ENCODE assay signal across 30 cellular contexts in the genomic region with DNA sequence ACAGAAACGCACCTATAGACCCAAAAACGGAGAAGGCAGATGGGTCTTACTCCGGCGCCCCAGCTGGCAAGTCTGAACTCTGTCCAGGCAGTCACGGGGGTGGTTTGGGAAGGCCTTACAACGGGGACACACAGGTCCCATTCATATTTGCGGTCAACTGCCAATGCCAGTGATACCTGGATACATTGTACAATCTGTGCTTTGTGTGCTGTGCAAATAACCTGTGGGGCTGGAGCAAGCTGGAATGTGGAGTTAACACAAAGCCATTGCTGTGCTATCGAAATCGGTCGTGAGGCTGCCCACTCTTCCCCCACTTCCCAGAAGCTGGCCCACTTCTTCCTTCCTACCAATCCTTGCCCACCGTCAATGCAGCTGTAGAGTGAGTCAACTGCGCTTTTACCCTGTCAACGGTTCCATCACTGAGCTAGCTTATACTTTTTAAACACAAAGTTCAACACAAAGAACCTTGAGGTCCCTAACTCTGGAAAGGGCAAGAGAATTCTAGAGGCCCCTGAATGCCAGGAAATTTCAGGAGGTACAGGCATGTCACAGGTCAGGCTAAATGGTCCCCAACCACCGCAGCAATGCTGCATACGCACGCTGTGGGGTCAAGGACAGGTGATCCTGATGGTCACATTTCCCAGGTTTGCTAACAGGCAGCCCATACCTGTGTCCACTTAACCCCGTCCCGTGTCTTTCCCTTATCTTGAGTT.
A peak's percentile ranks its signal among the peaks of the same experiment; 100 is the strongest.
DNase-seq lines count a peak whose midpoint lies in the region; ATAC-seq, FAIRE-seq and TF ChIP-seq lines count a peak whose summit lies in the region.
"Had no signal": no experiment of that assay in that cellular context is flagged by ENCODE, and none has a peak within 500 bp of the region (broad histone marks: within the 10 kb centered on the region; RNA-seq: fewer than 3 reads in every experiment).

No MANE protein-coding gene starts in this region.

- no peak overlapping the region for H3K4me3 Mint-ChIP-seq in type B pancreatic cell
- H3K4me3 Mint-ChIP-seq: activated CD8-positive, alpha-beta T cell treated with anti-CD3 and anti-CD28 coated beads, Interleukin-2, amount 10 ng/mL, durations not matched to agents 7 days and 5 days; activated naive CD8-positive, alpha-beta T cell; natural killer cell; T-helper 1 cell treated with Interleukin-12 subunit alpha and Interleukin-12 subunit beta and Interleukin-4 antibody, amounts not matched to agents 30 μg/mL and 1 μg/mL, for 36 hours had no signal

- ATAC-seq in RWPE2 (ENCODE audit: low read depth) (no peak), lower lobe of right lung (peak; percentile 51 to 55)
- ATAC-seq: activated CD8-positive, alpha-beta T cell treated with anti-CD3 and anti-CD28 coated beads, Interleukin-2, amount 10 ng/mL, durations not matched to agents 7 days and 5 days; left colon; natural killer cell; Panc1 had no signal

- peak overlapping the region; percentile 60 for H3K27ac Mint-ChIP-seq in type B pancreatic cell
- H3K27ac Mint-ChIP-seq: activated CD8-positive, alpha-beta T cell treated with anti-CD3 and anti-CD28 coated beads, Interleukin-2, amount 10 ng/mL, durations not matched to agents 7 days and 5 days; activated naive CD8-positive, alpha-beta T cell; natural killer cell; T-helper 1 cell treated with Interleukin-12 subunit alpha and Interleukin-12 subunit beta and Interleukin-4 antibody, amounts not matched to agents 30 μg/mL and 1 μg/mL, for 36 hours had no signal

- H3K27me3 Mint-ChIP-seq in type B pancreatic cell = no peaks in the 10 kb centered on the region
- H3K27me3 Mint-ChIP-seq: activated naive CD8-positive, alpha-beta T cell had no signal

- H3K9me3 Mint-ChIP-seq in type B pancreatic cell = no peaks in the 10 kb centered on the region
- H3K9me3 Mint-ChIP-seq: natural killer cell had no signal

- no peak for FAIRE-seq in small intestine (lab: Jason Lieb, UNC)
- FAIRE-seq: D721Med, endometrium, frontal cortex, GM12892 had no signal

- H3K4me1 Mint-ChIP-seq in type B pancreatic cell (ENCODE audit: unreplicated experiment) = peaks cover 54% of the 10 kb centered on the region

- WGBS in small intestine, 3 donors = 86 to 90% (median 88%) methylated on average over 18 of the region's 18 CpGs

- intact Hi-C loops in lower lobe of right lung (cut with DNase I) = no loop called here

- H3K9me3 ChIP-seq in RWPE2 (ENCODE audit: severe bottlenecking) (no peaks in the 10 kb centered on the region), lower lobe of right lung (no peaks in the 10 kb centered on the region), small intestine (ENCODE audit: control insufficient read depth, low read depth) (no peaks in the 10 kb centered on the region)
- H3K9me3 ChIP-seq: ascending aorta; BLaER1 treated with 17β-estradiol and CSF1 and Interleukin-3, amounts not matched to agents 10 nM and 100 nM; esophagus squamous epithelium; SJSA1 had no signal

- no peaks in the 10 kb centered on the region for H3K27me3 ChIP-seq in RWPE2 (ENCODE audit: insufficient read depth, poor library complexity, severe bottlenecking)
- H3K27me3 ChIP-seq in lower lobe of right lung (ENCODE audit: low read depth) = no peaks in the 10 kb centered on the region
- H3K27me3 ChIP-seq in small intestine (ENCODE audit: control insufficient read depth in 2 of 2, insufficient read depth in 2 of 2, low read length in 2 of 2) = no peaks in the 10 kb centered on the region
- H3K27me3 ChIP-seq: ascending aorta; BLaER1 treated with 17β-estradiol and CSF1 and Interleukin-3, amounts not matched to agents 10 nM and 100 nM; esophagus squamous epithelium; SJSA1 had no signal

- H3K27ac ChIP-seq in RWPE2 (ENCODE audit: poor library complexity, severe bottlenecking) = no peak overlapping the region
- H3K27ac ChIP-seq in lower lobe of right lung = no peak overlapping the region
- H3K27ac ChIP-seq in small intestine (ENCODE audit: low read depth in 1 of 2, low read length in 1 of 2) = no peak overlapping the region
- H3K27ac ChIP-seq: ascending aorta; BLaER1 treated with 17β-estradiol and CSF1 and Interleukin-3, amounts not matched to agents 10 nM and 100 nM; esophagus squamous epithelium; GM23248; SJSA1 had no signal

- H3K36me3 ChIP-seq in RWPE2 (ENCODE audit: low read depth) = no peaks in the 10 kb centered on the region
- H3K36me3 ChIP-seq in lower lobe of right lung = no peaks in the 10 kb centered on the region
- H3K36me3 ChIP-seq in small intestine (ENCODE audit: control insufficient read depth in 2 of 2, insufficient read depth in 2 of 2, low read length in 2 of 2) = no peaks in the 10 kb centered on the region
- H3K36me3 ChIP-seq: ascending aorta, esophagus squamous epithelium, SJSA1 had no signal

- TF ChIP-seq CTCF in RWPE2 (IDR thresholded peaks at IDR 0.05; ENCODE audit: poor library complexity, severe bottlenecking) (no peak), lower lobe of right lung (IDR thresholded peaks at IDR 0.05) (no peak), type B pancreatic cell (conservative IDR thresholded peaks at IDR 0.05) (no peak)

- peaks cover 19% of the 10 kb centered on the region for H3K36me3 Mint-ChIP-seq in type B pancreatic cell
- H3K36me3 Mint-ChIP-seq: activated naive CD8-positive, alpha-beta T cell; natural killer cell had no signal

- DNase-seq in DMS153 treated with DMSO at 0.1 percent for 48 hours (lab: John Stamatoyannopoulos, UW; ENCODE audit: unreplicated experiment) (peak; percentile 22), RWPE2 (ENCODE audit: low spot score) (peak; percentile 15), lower lobe of right lung (no peak), type B pancreatic cell (ENCODE audit: extremely low spot score, unreplicated experiment) (no peak), DMS 273 (lab: John Stamatoyannopoulos, UW; ENCODE audit: unreplicated experiment) (no peak), UCSD-AML1 (lab: John Stamatoyannopoulos, UW; ENCODE audit: unreplicated experiment) (no peak), small intestine (no peak)
- DNase-seq: activated CD8-positive, alpha-beta T cell treated with anti-CD3 and anti-CD28 coated beads, Interleukin-2, amount 10 ng/mL, durations not matched to agents 7 days and 5 days; central memory CD4-positive, alpha-beta T cell; dermis blood vessel endothelial cell; EL; esophagus squamous epithelium; GM23248; left colon; midbrain; natural killer cell; NCI-H146; retina; stimulated activated CD4-positive, alpha-beta T cell treated with anti-CD3 and anti-CD28 coated beads, Interleukin-2, amount 100 ng/mL, for 48 hours; trophoblast cell had no signal

- H3K4me3 ChIP-seq in RWPE2 (ENCODE audit: severe bottlenecking) (no peak overlapping the region), lower lobe of right lung (no peak overlapping the region), small intestine (ENCODE audit: low read depth in 1 of 2, low read length in 2 of 2) (no peak overlapping the region)
- H3K4me3 ChIP-seq: ascending aorta; BLaER1 treated with 17β-estradiol and CSF1 and Interleukin-3, amounts not matched to agents 10 nM and 100 nM; esophagus squamous epithelium; GM23248; SJSA1 had no signal

- H3K4me1 ChIP-seq in RWPE2 (ENCODE audit: insufficient read depth, poor library complexity, severe bottlenecking) = peaks cover 13% of the 10 kb centered on the region
- H3K4me1 ChIP-seq in lower lobe of right lung = peaks cover 50% of the 10 kb centered on the region
- no peaks in the 10 kb centered on the region for H3K4me1 ChIP-seq in small intestine (ENCODE audit: control insufficient read depth in 2 of 2, insufficient read depth in 1 of 2, low read depth in 1 of 2, low read length in 1 of 2)

Comparison
In these comparisons a context has a peak if more than half of its experiments do, and no peak if none do; other contexts are left out.
1. DNase-seq: peak in DMS153 treated with DMSO at 0.1 percent for 48 hours (single experiment) and RWPE2 (single experiment); none in lower lobe of right lung (single experiment), type B pancreatic cell (single experiment), DMS 273 (single experiment), UCSD-AML1 (single experiment) and small intestine (single experiment).